ENCODE assay signal across 1 cellular context in genomic region chr1:100668494-100668893, GRCh38. TPM values are rescaled to one million over a fixed set of nuclear protein-coding genes. Genes with fewer than 3 reads are reported as not detected.
"Had no signal": no experiment of that assay in that cellular context is flagged by ENCODE, and none has a peak within 500 bp of the region (broad histone marks: within the 10 kb centered on the region; RNA-seq: fewer than 3 reads in every experiment).

No MANE protein-coding gene starts in this region.

RNA-seq across cellular contexts. Expression of gene VCAM1, which starts 51.0 kb away (rescaled TPM):
- total RNA-seq: G401 had no signal
